Comparison of ENCODE assay signal across 20 cellular contexts in genomic region chr12:22064968-22065367, GRCh38. TPM values are rescaled to one million over a fixed set of nuclear protein-coding genes. Genes with fewer than 3 reads are reported as not detected.
A peak's percentile ranks its signal among the peaks of the same experiment; 100 is the strongest.
DNase-seq lines count a peak whose midpoint lies in the region; ATAC-seq and TF ChIP-seq lines count a peak whose summit lies in the region.
"Had no signal": no experiment of that assay in that cellular context is flagged by ENCODE, and none has a peak within 500 bp of the region (broad histone marks: within the 10 kb centered on the region; RNA-seq: fewer than 3 reads in every experiment).

No MANE protein-coding gene starts in this region.

- peaks cover 46% of the 10 kb centered on the region for H3K36me3 ChIP-seq in endodermal cell (ENCODE audit: control insufficient read depth, insufficient read depth, low read length)

- H3K4me1 Mint-ChIP-seq in endodermal cell = no peaks in the 10 kb centered on the region
- H3K4me1 Mint-ChIP-seq in CD4-positive, alpha-beta T cell (ENCODE audit: low read depth) = no peaks in the 10 kb centered on the region
- H3K4me1 Mint-ChIP-seq: IgD-negative memory B cell had no signal

- ATAC-seq in CD4-positive, alpha-beta T cell (ENCODE audit: poor library complexity) = no peak
- ATAC-seq: Right ventricle myocardium inferior had no signal

- H3K27ac ChIP-seq in endodermal cell (ENCODE audit: low read depth, low read length) (no peak overlapping the region), substantia nigra (ENCODE audit: low read depth, low read length, poor library complexity, severe bottlenecking) (no peak overlapping the region)
- no peak overlapping the region for H3K27ac ChIP-seq in CD4-positive, alpha-beta T cell (ENCODE audit: low read depth, low read length)

- no peaks in the 10 kb centered on the region for H3K27me3 Mint-ChIP-seq in endodermal cell (ENCODE audit: insufficient read depth)
- H3K27me3 Mint-ChIP-seq in CD4-positive, alpha-beta T cell = no peaks in the 10 kb centered on the region
- H3K27me3 Mint-ChIP-seq: CD4-positive, CD25-positive, alpha-beta regulatory T cell; IgD-negative memory B cell had no signal

- H3K27me3 ChIP-seq in endodermal cell (ENCODE audit: control insufficient read depth, insufficient read depth, low read length, poor library complexity, severe bottlenecking) = no peaks in the 10 kb centered on the region
- H3K27me3 ChIP-seq in CD4-positive, alpha-beta T cell (ENCODE audit: control insufficient read depth, insufficient read depth, low read length) = no peaks in the 10 kb centered on the region

- POLR2A ChIA-PET in CD4-positive, alpha-beta T cell (lab: Charles Lee) = no interaction called here

- TF ChIP-seq CTCF in endodermal cell (conservative IDR thresholded peaks at IDR 0.05) = no peak
- TF ChIP-seq CTCF in CD4-positive, alpha-beta T cell (IDR thresholded peaks at IDR 0.05) = no peak

- no peak overlapping the region for H3K4me3 ChIP-seq in endodermal cell (ENCODE audit: low read length)

- H3K9me3 Mint-ChIP-seq in endodermal cell = no peaks in the 10 kb centered on the region
- no peaks in the 10 kb centered on the region for H3K9me3 Mint-ChIP-seq in CD4-positive, alpha-beta T cell
- H3K9me3 Mint-ChIP-seq: CD4-positive, CD25-positive, alpha-beta regulatory T cell; IgD-negative memory B cell had no signal

- DNase-seq in DMS53 treated with DMSO at 0.1 percent for 48 hours (lab: John Stamatoyannopoulos, UW; ENCODE audit: unreplicated experiment) = peak; percentile 56
- DNase-seq in NCI-H1105 (lab: John Stamatoyannopoulos, UW) = peak; percentile 6
- peak; percentile 24 for DNase-seq in NCI-H345 (lab: John Stamatoyannopoulos, UW)
- DNase-seq in endodermal cell = no peak
- DNase-seq in CD4-positive, alpha-beta T cell = no peak
- no peak for DNase-seq in substantia nigra (lab: John Stamatoyannopoulos, UW)
- DNase-seq in midbrain (lab: John Stamatoyannopoulos, UW) = no peak
- DNase-seq: CD4-positive, CD25-positive, alpha-beta regulatory T cell; COR-L47; DMS 273 treated with DMSO at 0.1 percent for 48 hours; EL; GF-D8; MV-4-11; NCI-H1694; NCI-H2171; NCI-H446 treated with DMSO at 0.1 percent for 48 hours; NCI-H774; T-helper 9 cell had no signal

- H3K9ac ChIP-seq in endodermal cell (ENCODE audit: extremely low read depth, low read length, poor library complexity, severe bottlenecking) = no peak overlapping the region

- H3K27ac Mint-ChIP-seq in endodermal cell = peak overlapping the region; percentile 35
- no peak overlapping the region for H3K27ac Mint-ChIP-seq in CD4-positive, alpha-beta T cell
- H3K27ac Mint-ChIP-seq: IgD-negative memory B cell had no signal

- H3K36me3 Mint-ChIP-seq in endodermal cell (ENCODE audit: low read depth) = peaks cover 41% of the 10 kb centered on the region
- peaks cover 51% of the 10 kb centered on the region for H3K36me3 Mint-ChIP-seq in CD4-positive, alpha-beta T cell (ENCODE audit: low read depth)

- H3K4me1 ChIP-seq in endodermal cell (ENCODE audit: control insufficient read depth, insufficient read depth, low read length) = no peaks in the 10 kb centered on the region

- CTCF ChIA-PET in CD4-positive, alpha-beta T cell (lab: Charles Lee) = no interaction called here

- intact Hi-C loops in CD4-positive, alpha-beta T cell (cut with DNase I, micrococcal nuclease) = no loop called here

- H3K9me3 ChIP-seq in endodermal cell (ENCODE audit: control insufficient read depth, low read length) = no peaks in the 10 kb centered on the region
- H3K9me3 ChIP-seq in CD4-positive, alpha-beta T cell (ENCODE audit: control insufficient read depth, low read length) = no peaks in the 10 kb centered on the region

- 96 to 99% methylated on average over 4 of the region's 4 CpGs for WGBS in endodermal cell (ENCODE audit: insufficient coverage in 1 of 2, insufficient read length in 1 of 2), 2 experiments

- H3K4me3 Mint-ChIP-seq in endodermal cell = no peak overlapping the region
- H3K4me3 Mint-ChIP-seq in CD4-positive, alpha-beta T cell = no peak overlapping the region
- H3K4me3 Mint-ChIP-seq: CD4-positive, CD25-positive, alpha-beta regulatory T cell; IgD-negative memory B cell had no signal

RNA-seq across cellular contexts. Expression of gene CMAS, which starts 18.9 kb away (rescaled TPM):
- total RNA-seq in endodermal cell = 10 to 100 TPM; 50.2 to 87.3 TPM
- polyA plus RNA-seq in endodermal cell (2013, experiment 1 of 2) = 46.2 TPM
- 44.8 TPM for polyA plus RNA-seq in endodermal cell (2013, experiment 2 of 2)
- total RNA-seq in CD4-positive, alpha-beta T cell = 1 to 10 TPM; 5.5 to 7.0 TPM

Comparison
In these comparisons a context has a peak if more than half of its experiments do, and no peak if none do; other contexts are left out.
1. DNase-seq: peak in DMS53 treated with DMSO at 0.1 percent for 48 hours (single experiment), NCI-H1105 (single experiment) and NCI-H345 (single experiment); none in endodermal cell (single experiment), CD4-positive, alpha-beta T cell (0 of 10), substantia nigra (0 of 49) and midbrain (single experiment).
2. RNA of gene CMAS, which starts 18.9 kb away (total RNA-seq): 50.2 to 87.3 TPM in endodermal cell; 5.5 to 7.0 TPM in CD4-positive, alpha-beta T cell; every median in the first group is over 4 times any median in the second.